ENCODE assay signal across 11 cellular contexts in genomic region chr20:44581515-44581914, GRCh38. TPM values are rescaled to one million over a fixed set of nuclear protein-coding genes. Genes with fewer than 3 reads are reported as not detected.
A peak's percentile ranks its signal among the peaks of the same experiment; 100 is the strongest.
DNase-seq lines count a peak whose midpoint lies in the region; ATAC-seq and TF ChIP-seq lines count a peak whose summit lies in the region.
"Had no signal": no experiment of that assay in that cellular context is flagged by ENCODE, and none has a peak within 500 bp of the region (broad histone marks: within the 10 kb centered on the region; RNA-seq: fewer than 3 reads in every experiment).

No MANE protein-coding gene starts in this region.

- H3K4me2 ChIP-seq in BLaER1 treated with 17β-estradiol and CSF1 and Interleukin-3, amounts not matched to agents 10 nM and 100 nM: peak overlapping the region; percentile 86 to 97 (median 90)
- H3K4me2 ChIP-seq in OCI-LY3 (ENCODE audit: low read length): peak overlapping the region; percentile 96

- H3K9me3 ChIP-seq in BLaER1 treated with 17β-estradiol and CSF1 and Interleukin-3, amounts not matched to agents 10 nM and 100 nM (replicated peaks in 1 of 11): no peaks in the 10 kb centered on the region
- H3K9me3 ChIP-seq in OCI-LY3 (ENCODE audit: insufficient read depth, low read length) (no peaks in the 10 kb centered on the region), sigmoid colon (no peaks in the 10 kb centered on the region)
- H3K9me3 ChIP-seq: BE2C had no signal

- peaks cover 81% of the 10 kb centered on the region for H3K79me2 ChIP-seq in OCI-LY3 (ENCODE audit: low read length)

- H3K36me3 ChIP-seq in BLaER1 treated with 17β-estradiol and CSF1 and Interleukin-3, amounts not matched to agents 10 nM and 100 nM: no peaks in the 10 kb centered on the region
- H3K36me3 ChIP-seq in OCI-LY3 (replicated peaks; ENCODE audit: low read depth, low read length): peaks cover 30% of the 10 kb centered on the region
- no peaks in the 10 kb centered on the region for H3K36me3 ChIP-seq in sigmoid colon
- H3K36me3 ChIP-seq: BE2C had no signal

- TF ChIP-seq CTCF in OCI-LY3 (IDR thresholded peaks at IDR 0.05; ENCODE audit: low read depth, low read length) (no peak), fibroblast of villous mesenchyme (IDR thresholded peaks at IDR 0.05; ENCODE audit: insufficient read depth, low read depth, low read length) (no peak), sigmoid colon (IDR thresholded peaks at IDR 0.05) (no peak), foreskin fibroblast (IDR thresholded peaks at IDR 0.05; ENCODE audit: low read depth, low read length) (no peak)

- no peak overlapping the region for H2AFZ ChIP-seq in OCI-LY3 (ENCODE audit: low read depth, low read length)

- WGBS in sigmoid colon, 2 donors: 77 to 95% methylated on average over 1 of the region's 1 CpG

- DNase-seq in fibroblast of villous mesenchyme (ENCODE audit: low read depth) (peak; percentile 40), sigmoid colon (no peak), NCI-H2227 treated with DMSO at 0.1 percent for 48 hours (lab: John Stamatoyannopoulos, UW) (no peak), foreskin melanocyte (no peak), foreskin fibroblast (no peak)
- DNase-seq: activated CD4-positive, alpha-beta T cell treated with anti-CD3 and anti-CD28 coated beads for 36 hours; BE2C; NCI-H1092 treated with DMSO at 0.1 percent for 48 hours had no signal

- no peaks in the 10 kb centered on the region for H4K20me1 ChIP-seq in BLaER1 treated with 17β-estradiol and CSF1 and Interleukin-3, amounts not matched to agents 10 nM and 100 nM
- H4K20me1 ChIP-seq in OCI-LY3 (ENCODE audit: insufficient read depth, low read length): no peaks in the 10 kb centered on the region

- no peaks in the 10 kb centered on the region for H3K27me3 ChIP-seq in BLaER1 treated with 17β-estradiol and CSF1 and Interleukin-3, amounts not matched to agents 10 nM and 100 nM
- no peaks in the 10 kb centered on the region for H3K27me3 ChIP-seq in OCI-LY3 (ENCODE audit: low read depth, low read length)
- no peaks in the 10 kb centered on the region for H3K27me3 ChIP-seq in sigmoid colon
- H3K27me3 ChIP-seq: BE2C had no signal

- H3K27ac ChIP-seq in BLaER1 treated with 17β-estradiol and CSF1 and Interleukin-3, amounts not matched to agents 10 nM and 100 nM: peak overlapping the region in 9 of 11 experiments; percentile 74 to 95 (median 81); a peak in 19 of 22 replicates
- H3K27ac ChIP-seq in OCI-LY3 (ENCODE audit: low read length): peak overlapping the region; percentile 90
- peak overlapping the region; percentile 79 to 95 (median 90) for H3K27ac ChIP-seq in sigmoid colon

- no peak for TF ChIP-seq POLR2A in sigmoid colon (IDR thresholded peaks at IDR 0.05)

- peaks cover 88 to 100% (median 94%) of the 10 kb centered on the region in 10 experiments for H3K4me1 ChIP-seq in BLaER1 treated with 17β-estradiol and CSF1 and Interleukin-3, amounts not matched to agents 10 nM and 100 nM
- peaks cover 64% of the 10 kb centered on the region for H3K4me1 ChIP-seq in OCI-LY3 (ENCODE audit: low read length)
- H3K4me1 ChIP-seq in sigmoid colon: peaks cover 0 to 99% (median 92%) of the 10 kb centered on the region in 4 donors
- H3K4me1 ChIP-seq: BE2C had no signal

- H3K4me3 ChIP-seq in BLaER1 treated with 17β-estradiol and CSF1 and Interleukin-3, amounts not matched to agents 10 nM and 100 nM: peak overlapping the region in 4 of 10 experiments; percentile 48 to 63 (median 59); a peak in 5 of 20 replicates
- H3K4me3 ChIP-seq in OCI-LY3 (ENCODE audit: low read length) (peak overlapping the region; percentile 80), fibroblast of villous mesenchyme (ENCODE audit: low read depth, low read length) (no peak overlapping the region), sigmoid colon (no peak overlapping the region), foreskin fibroblast (ENCODE audit: low read depth in 1 of 2, low read length in 2 of 2) (no peak overlapping the region)

- intact Hi-C loops in sigmoid colon (cut with DNase I): no loop called here

- TF ChIP-seq EP300 in sigmoid colon (IDR thresholded peaks at IDR 0.05): no peak

- H3K9ac ChIP-seq in BLaER1 treated with 17β-estradiol and CSF1 and Interleukin-3, amounts not matched to agents 10 nM and 100 nM: peak overlapping the region in 9 of 11 experiments; percentile 15 to 83 (median 77); a peak in 16 of 22 replicates
- H3K9ac ChIP-seq in OCI-LY3 (ENCODE audit: low read length): peak overlapping the region; percentile 98

- no peak for ATAC-seq in GM18907 (IDR thresholded peaks at IDR 0.05; ENCODE audit: unreplicated experiment)

RNA-seq across cellular contexts. Expression of gene PKIG, which starts 0.9 kb away (rescaled TPM):
- total RNA-seq in fibroblast of villous mesenchyme (160 and 220 TPM in 2 replicates), sigmoid colon (100 to 1,000 TPM; 348 to 511 (median 395) TPM)
- 10 to 100 TPM; 43.9 to 78.4 (median 75.7) TPM for polyA plus RNA-seq in sigmoid colon

RNA-seq across cellular contexts. Expression of gene SERINC3, which starts 59.6 kb away (rescaled TPM):
- total RNA-seq in fibroblast of villous mesenchyme: 90.5 and 136 TPM in 2 replicates
- 100 to 1,000 TPM in 1 of 4 donors, 10 to 100 TPM in 3; 75.9 to 112 (median 88.8) TPM for total RNA-seq in sigmoid colon
- 10 to 100 TPM; 11.1 to 58.2 (median 21.0) TPM for polyA plus RNA-seq in sigmoid colon
